ENCODE assay signal across 9 cellular contexts in the genomic region with DNA sequence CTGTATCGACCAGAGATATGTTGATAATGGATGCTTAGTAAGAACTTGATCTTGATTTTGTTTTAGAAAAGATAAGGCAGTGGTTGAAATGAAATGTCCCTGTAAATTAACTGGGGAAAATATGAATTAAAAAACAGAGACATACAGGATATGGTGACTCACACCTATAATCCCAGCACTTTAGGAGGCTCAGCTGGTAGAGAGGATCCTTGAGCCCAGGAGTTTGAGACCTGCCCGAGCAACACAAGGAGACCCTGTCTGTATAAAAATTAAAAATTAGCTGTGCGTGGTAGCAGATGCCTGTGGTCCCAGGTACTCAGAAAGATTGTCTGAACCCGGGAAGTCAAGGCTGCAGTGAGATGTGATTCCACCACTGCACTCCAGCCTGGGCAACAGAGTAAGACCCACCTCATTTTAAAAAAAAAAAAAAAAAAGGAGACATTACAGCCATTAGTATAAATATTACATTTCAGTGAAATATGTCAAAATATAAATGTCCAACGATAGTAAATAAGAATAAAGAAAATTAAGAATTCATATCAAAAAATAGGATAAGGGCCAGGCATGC. TPM values are rescaled to one million over a fixed set of nuclear protein-coding genes. Genes with fewer than 3 reads are reported as not detected.
A peak's percentile ranks its signal among the peaks of the same experiment; 100 is the strongest.
DNase-seq lines count a peak whose midpoint lies in the region; ATAC-seq and TF ChIP-seq lines count a peak whose summit lies in the region.
"Had no signal": no experiment of that assay in that cellular context is flagged by ENCODE, and none has a peak within 500 bp of the region (broad histone marks: within the 10 kb centered on the region; RNA-seq: fewer than 3 reads in every experiment).

No MANE protein-coding gene starts in this region.

- no peak for DNase-seq in CD8-positive, alpha-beta memory T cell
- DNase-seq in coronary artery (ENCODE audit: low spot score), result no peak
- no peak for DNase-seq in DMS114 treated with DMSO at 0.1 percent for 48 hours (lab: John Stamatoyannopoulos, UW; ENCODE audit: unreplicated experiment)
- no peak for DNase-seq in iPS-NIHi7 (ENCODE audit: extremely low spot score)
- DNase-seq in COLO829 (ENCODE audit: low spot score), result no peak
- DNase-seq: NCI-H2171 treated with DMSO at 0.1 percent for 48 hours had no signal

- H3K9me3 Mint-ChIP-seq in CD8-positive, alpha-beta memory T cell, result no peaks in the 10 kb centered on the region

- no peaks in the 10 kb centered on the region for H3K27me3 ChIP-seq in CD8-positive, alpha-beta memory T cell (ENCODE audit: insufficient read depth, low read length, poor library complexity, severe bottlenecking)
- H3K27me3 ChIP-seq in OCI-LY1 (ENCODE audit: insufficient read depth, low read length), result no peaks in the 10 kb centered on the region
- no peaks in the 10 kb centered on the region for H3K27me3 ChIP-seq in neutrophil

- H3K36me3 ChIP-seq in CD8-positive, alpha-beta memory T cell (ENCODE audit: insufficient read depth, low read length), result no peaks in the 10 kb centered on the region
- H3K36me3 ChIP-seq in OCI-LY1 (ENCODE audit: insufficient read depth, low read length) (peaks cover 14% of the 10 kb centered on the region), neutrophil (no peaks in the 10 kb centered on the region)

- H3F3A ChIP-seq in OCI-LY1 (ENCODE audit: insufficient read depth, low read length), result no peaks in the 10 kb centered on the region

- no peak overlapping the region for H2AFZ ChIP-seq in OCI-LY1 (ENCODE audit: low read length)

- no peaks in the 10 kb centered on the region for H3K9me3 ChIP-seq in CD8-positive, alpha-beta memory T cell (ENCODE audit: low read length)
- H3K9me3 ChIP-seq in OCI-LY1 (ENCODE audit: low read length), result peaks cover 6% of the 10 kb centered on the region
- no peaks in the 10 kb centered on the region for H3K9me3 ChIP-seq in neutrophil

- POLR2A ChIA-PET in CD8-positive, alpha-beta memory T cell (lab: Charles Lee), result no interaction called here

- peaks cover 57 to 71% (median 69%) of the 10 kb centered on the region in 3 donors for H3K4me1 Mint-ChIP-seq in CD8-positive, alpha-beta memory T cell

- H3K27ac ChIP-seq in CD8-positive, alpha-beta memory T cell (ENCODE audit: low read depth, low read length), result peak overlapping the region; percentile 44
- H3K27ac ChIP-seq in OCI-LY1 (ENCODE audit: low read depth, low read length, poor library complexity, severe bottlenecking) (no peak overlapping the region), coronary artery (peak overlapping the region; percentile 56 to 97), neutrophil (peak overlapping the region; percentile 100)

- H3K4me2 ChIP-seq in OCI-LY1 (ENCODE audit: low read length), result peak overlapping the region; percentile 81; the same call in 1 of the 2 replicates

- CTCF ChIA-PET in CD8-positive, alpha-beta memory T cell (lab: Charles Lee), result interaction anchor here (1.5 kb wide), 1 partner anchor 10 kb away, joined by 3 read pairs; no protein-coding TSS in a partner anchor

- H3K4me3 Mint-ChIP-seq in CD8-positive, alpha-beta memory T cell, result peak overlapping the region; percentile 82 to 100 (median 98)

- TF ChIP-seq CTCF in OCI-LY1 (IDR thresholded peaks at IDR 0.05; ENCODE audit: low read length) (no peak), coronary artery (IDR thresholded peaks at IDR 0.05) (no peak), neutrophil (IDR thresholded peaks at IDR 0.05) (no peak)

- H3K9ac ChIP-seq in OCI-LY1 (ENCODE audit: low read length), result no peak overlapping the region

- H3K79me2 ChIP-seq in OCI-LY1 (ENCODE audit: insufficient read depth, low read length), result peaks cover 91% of the 10 kb centered on the region

- H3K36me3 Mint-ChIP-seq in CD8-positive, alpha-beta memory T cell, result peaks cover 0 to 24% (median 0%) of the 10 kb centered on the region in 3 donors

- H3K9me2 ChIP-seq in OCI-LY1 (ENCODE audit: low read depth, low read length), result no peaks in the 10 kb centered on the region

- peak overlapping the region; percentile 6 for H3K4me3 ChIP-seq in CD8-positive, alpha-beta memory T cell (ENCODE audit: low read length)
- peak overlapping the region; percentile 14 for H3K4me3 ChIP-seq in OCI-LY1 (ENCODE audit: low read depth, low read length, poor library complexity, severe bottlenecking)
- H3K4me3 ChIP-seq in coronary artery, result peak overlapping the region; percentile 98
- H3K4me3 ChIP-seq in neutrophil (ENCODE audit: low read depth in 1 of 2, low read length in 1 of 2), result peak overlapping the region; percentile 81 to 100

- H4K20me1 ChIP-seq in OCI-LY1 (ENCODE audit: insufficient read depth, low read length), result no peaks in the 10 kb centered on the region

- ATAC-seq in GM21447 (IDR thresholded peaks at IDR 0.05; ENCODE audit: unreplicated experiment), result no peak

- H3K27ac Mint-ChIP-seq in CD8-positive, alpha-beta memory T cell, result peak overlapping the region; percentile 34 to 98 (median 92)

- H3K27me3 Mint-ChIP-seq in CD8-positive, alpha-beta memory T cell, result peaks cover 0 to 1% of the 10 kb centered on the region in 2 donors

- H3K4me1 ChIP-seq in CD8-positive, alpha-beta memory T cell (ENCODE audit: insufficient read depth, low read length), result peaks cover 49% of the 10 kb centered on the region
- H3K4me1 ChIP-seq in OCI-LY1 (ENCODE audit: insufficient read depth, low read length, severe bottlenecking) (peaks cover 57% of the 10 kb centered on the region), neutrophil (ENCODE audit: control insufficient read depth in 1 of 2, insufficient read depth in 1 of 2, low read depth in 1 of 2, low read length in 1 of 2) (peaks cover 69 to 74% of the 10 kb centered on the region in 2 experiments)

RNA-seq across cellular contexts. Expression of a gene that starts 4.6 kb away (rescaled TPM):
- 100 to 1,000 TPM in 1 of 2 experiments, 10 to 100 TPM in 1; 95.2 to 103 TPM for total RNA-seq in CD8-positive, alpha-beta memory T cell
- 25.6 TPM for polyA plus RNA-seq in CD8-positive, alpha-beta memory T cell

Comparison
In these comparisons a context has a peak if more than half of its experiments do, and no peak if none do; other contexts are left out.
1. H3K4me3 ChIP-seq: peak in every context shown above with its lines; median percentile 98 in coronary artery; 90 in neutrophil; 14 in OCI-LY1; 6 in CD8-positive, alpha-beta memory T cell.